In the genomic region with DNA sequence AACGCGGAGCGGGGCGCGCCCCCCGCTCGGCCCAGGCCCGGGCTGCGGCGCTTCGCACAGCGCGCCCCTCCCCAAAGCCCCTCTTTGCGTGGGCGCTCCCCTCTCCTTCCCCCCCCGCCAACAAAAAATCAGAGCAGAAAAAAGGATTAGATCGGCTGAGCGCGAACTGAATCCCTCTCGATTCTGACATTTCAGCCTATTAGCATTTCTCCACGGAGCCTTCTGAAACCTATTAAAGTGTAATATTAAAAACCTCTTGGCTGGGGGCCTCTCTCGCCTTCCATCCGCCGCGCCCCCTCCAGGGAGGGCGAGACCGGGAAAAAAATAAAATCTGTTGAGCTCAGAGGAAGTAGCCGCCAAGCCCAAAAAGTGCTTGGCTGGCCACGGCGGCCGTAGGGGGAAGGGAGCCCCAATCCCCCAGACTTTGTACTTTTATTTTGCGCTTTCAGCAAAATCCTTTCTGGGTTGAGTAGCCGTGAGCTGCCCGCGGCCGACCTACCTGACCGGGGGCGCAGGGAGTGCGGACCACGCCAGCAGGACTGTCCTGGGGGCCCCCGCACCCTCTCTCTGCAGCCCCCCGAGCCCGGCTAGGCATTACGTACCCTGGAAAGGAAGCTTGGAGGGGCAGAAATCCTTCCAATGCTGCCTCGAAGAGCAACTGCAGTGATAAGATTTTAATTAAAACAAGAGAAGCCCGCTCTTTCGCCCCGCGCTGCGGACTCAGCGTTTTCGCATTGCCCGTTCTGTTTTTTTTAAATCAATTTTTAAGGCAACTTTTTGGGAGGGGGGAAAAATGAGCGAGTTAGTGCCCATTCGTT, we compare ENCODE assay signal across 8 cellular contexts. TPM values are rescaled to one million over a fixed set of nuclear protein-coding genes. Genes with fewer than 3 reads are reported as not detected.
DNase-seq lines count a peak whose midpoint lies in the region; ATAC-seq and TF ChIP-seq lines count a peak whose summit lies in the region.

No MANE protein-coding gene starts in this region.

- H3K4me3 ChIP-seq in body of pancreas (peak overlapping the region; percentile 51 to 96), iPS-20b (ENCODE audit: low read length) (peak overlapping the region; percentile 87), skeletal muscle satellite cell (ENCODE audit: low read length) (peak overlapping the region; percentile 99)

- H3K4me1 Mint-ChIP-seq in activated CD4-positive, alpha-beta T cell treated with anti-CD3 and anti-CD28 coated beads, Interleukin-2, amount 10 ng/mL, durations not matched to agents 24 days and 14 days = peaks cover 17% of the 10 kb centered on the region

- TF ChIP-seq POLR2A in body of pancreas (IDR thresholded peaks at IDR 0.05) = no peak

- H3K36me3 ChIP-seq in body of pancreas (replicated peaks in 1 of 2; ENCODE audit: insufficient read depth in 1 of 2, low read depth in 2 of 2) (no peaks in the 10 kb centered on the region), iPS-20b (ENCODE audit: insufficient read depth, low read depth, low read length) (no peaks in the 10 kb centered on the region), skeletal muscle satellite cell (ENCODE audit: insufficient read depth, low read length) (peaks cover 6% of the 10 kb centered on the region)

- peak overlapping the region; percentile 66 for H3K27ac Mint-ChIP-seq in activated CD4-positive, alpha-beta T cell treated with anti-CD3 and anti-CD28 coated beads, Interleukin-2, amount 10 ng/mL, durations not matched to agents 24 days and 14 days

- H3K27me3 ChIP-seq in body of pancreas = no peaks in the 10 kb centered on the region
- H3K27me3 ChIP-seq in iPS-20b (ENCODE audit: insufficient read depth, low read length) = peaks cover 86% of the 10 kb centered on the region
- no peaks in the 10 kb centered on the region for H3K27me3 ChIP-seq in skeletal muscle satellite cell (ENCODE audit: control insufficient read depth, insufficient read depth, low read length)

- no peaks in the 10 kb centered on the region for H3K9me3 Mint-ChIP-seq in activated CD4-positive, alpha-beta T cell treated with anti-CD3 and anti-CD28 coated beads, Interleukin-2, amount 10 ng/mL, durations not matched to agents 24 days and 14 days

- peak overlapping the region; percentile 99 for H3K4me2 ChIP-seq in skeletal muscle satellite cell (ENCODE audit: low read length)

- WGBS in body of pancreas, 2 donors = 0% methylated on average over 44 to 55 of the region's 55 CpGs

- ATAC-seq in body of pancreas (no peak), HG02970 (IDR thresholded peaks at IDR 0.05; ENCODE audit: low FRiP score, unreplicated experiment) (no peak), HG03025 (IDR thresholded peaks at IDR 0.05; ENCODE audit: low FRiP score, unreplicated experiment) (no peak)

- H3K9ac ChIP-seq in iPS-20b (ENCODE audit: low read depth, low read length) = peak overlapping the region; percentile 88
- peak overlapping the region; percentile 100 for H3K9ac ChIP-seq in skeletal muscle satellite cell (ENCODE audit: low read depth, low read length)

- DNase-seq in activated CD4-positive, alpha-beta T cell treated with anti-CD3 and anti-CD28 coated beads, Interleukin-2, amount 10 ng/mL, durations not matched to agents 24 days and 14 days = peak; percentile 68
- no peak for DNase-seq in activated CD4-positive, alpha-beta T cell treated with anti-CD3 and anti-CD28 coated beads, Interleukin-2, amount 50 U/mL, for 1 hour
- DNase-seq in NCI-H748 (lab: John Stamatoyannopoulos, UW; ENCODE audit: unreplicated experiment) = peak; percentile 58
- DNase-seq in body of pancreas = peak; percentile 43 to 67 (median 56)

- H3K27ac ChIP-seq in body of pancreas (peak overlapping the region; percentile 98 to 100 (median 98)), iPS-20b (ENCODE audit: low read length) (peak overlapping the region; percentile 55)

- H3K4me3 Mint-ChIP-seq in activated CD4-positive, alpha-beta T cell treated with anti-CD3 and anti-CD28 coated beads, Interleukin-2, amount 10 ng/mL, durations not matched to agents 24 days and 14 days = peak overlapping the region; percentile 81

- intact Hi-C loops in activated CD4-positive, alpha-beta T cell treated with anti-CD3 and anti-CD28 coated beads, Interleukin-2, amount 10 ng/mL, durations not matched to agents 24 days and 14 days (cut with micrococcal nuclease) = loop anchor here (2.0 kb wide), 1 partner anchor 28 kb away; no protein-coding TSS in a partner anchor
- intact Hi-C loops in body of pancreas (cut with DNase I) = no loop called here

- peak in 1 of 7 experiments; percentile 0 for TF ChIP-seq CTCF in body of pancreas (IDR thresholded peaks at IDR 0.05)

- H3K36me3 Mint-ChIP-seq in activated CD4-positive, alpha-beta T cell treated with anti-CD3 and anti-CD28 coated beads, Interleukin-2, amount 10 ng/mL, durations not matched to agents 24 days and 14 days (ENCODE audit: low read depth) = peaks cover 1% of the 10 kb centered on the region

- peaks cover 28% of the 10 kb centered on the region for H3K4me1 ChIP-seq in body of pancreas
- peaks cover 8% of the 10 kb centered on the region; the same call in 1 of the 2 replicates for H3K4me1 ChIP-seq in iPS-20b (ENCODE audit: insufficient read depth, low read length)
- H3K4me1 ChIP-seq in skeletal muscle satellite cell (ENCODE audit: control insufficient read depth, insufficient read depth, low read length) = peaks cover 23% of the 10 kb centered on the region

- H3K9me3 ChIP-seq in body of pancreas (no peaks in the 10 kb centered on the region), iPS-20b (ENCODE audit: insufficient read depth, low read depth, low read length) (no peaks in the 10 kb centered on the region), skeletal muscle satellite cell (replicated peaks; ENCODE audit: low read length) (no peaks in the 10 kb centered on the region)

- peaks cover 56% of the 10 kb centered on the region for H3K27me3 Mint-ChIP-seq in activated CD4-positive, alpha-beta T cell treated with anti-CD3 and anti-CD28 coated beads, Interleukin-2, amount 10 ng/mL, durations not matched to agents 24 days and 14 days

RNA-seq across cellular contexts. Expression of a gene that starts 1.3 kb away (rescaled TPM):
- total RNA-seq in activated CD4-positive, alpha-beta T cell treated with anti-CD3 and anti-CD28 coated beads, Interleukin-2, amount 10 ng/mL, durations not matched to agents 24 days and 14 days = 40.0 and 43.3 TPM in 2 replicates
- 100 to 1,000 TPM in 1 of 2 donors, 10 to 100 TPM in 1; 87.9 to 201 TPM for total RNA-seq in body of pancreas
- total RNA-seq in skeletal muscle satellite cell (2012; rRNA removed) = 40.8 and 49.7 TPM in 2 replicates
